15 cellular contexts compared by ENCODE assay signal in the genomic region with DNA sequence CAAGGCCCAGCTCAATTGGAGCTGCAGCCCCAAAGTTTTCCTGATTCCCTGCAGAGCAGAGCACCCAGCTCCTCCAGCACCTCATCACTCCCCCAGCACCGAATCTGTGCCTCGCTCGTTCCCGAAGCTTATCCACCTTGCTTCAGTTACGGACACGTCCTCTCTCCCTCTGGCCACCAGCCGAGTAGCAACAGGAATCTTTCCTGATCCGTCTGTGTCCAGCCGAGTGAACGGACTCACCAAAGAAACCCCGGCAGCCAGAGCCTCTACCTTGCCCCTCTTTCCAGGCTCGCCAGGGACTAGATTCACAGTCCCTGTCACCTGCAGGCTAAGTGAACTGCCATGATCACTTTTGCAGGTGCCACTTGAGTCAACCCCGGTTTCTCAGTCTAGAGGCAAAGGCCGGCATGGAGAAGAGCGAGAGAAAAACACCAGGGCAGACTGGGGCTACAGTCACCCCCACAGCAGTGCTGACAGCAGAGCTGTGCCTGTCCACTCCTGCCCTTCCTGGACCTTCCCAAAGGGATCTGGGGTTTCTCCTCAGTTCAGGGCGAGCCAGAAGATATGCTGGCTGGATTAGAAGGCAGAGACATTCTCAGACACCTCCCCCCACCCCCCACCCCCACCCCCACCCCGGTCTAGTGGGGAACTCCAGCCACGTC. TPM values are rescaled to one million over a fixed set of nuclear protein-coding genes. Genes with fewer than 3 reads are reported as not detected.
DNase-seq lines count a peak whose midpoint lies in the region; ATAC-seq and TF ChIP-seq lines count a peak whose summit lies in the region.
"Had no signal": no experiment of that assay in that cellular context is flagged by ENCODE, and none has a peak within 500 bp of the region (broad histone marks: within the 10 kb centered on the region; RNA-seq: fewer than 3 reads in every experiment).

No MANE protein-coding gene starts in this region.

- peaks cover 12% of the 10 kb centered on the region for H3K36me3 ChIP-seq in BJ (ENCODE audit: control insufficient read depth, insufficient read depth, low read length)
- H3K36me3 ChIP-seq in neutrophil = peaks cover 92% of the 10 kb centered on the region
- H3K36me3 ChIP-seq: thoracic aorta had no signal

- H3K4me1 ChIP-seq in neutrophil (ENCODE audit: control insufficient read depth in 1 of 2, insufficient read depth in 1 of 2, low read depth in 1 of 2, low read length in 1 of 2) = peaks cover 0 to 8% of the 10 kb centered on the region in 2 experiments
- H3K4me1 ChIP-seq: right lobe of liver had no signal

- H3K4me1 Mint-ChIP-seq in central memory CD8-positive, alpha-beta T cell = peaks cover 14% of the 10 kb centered on the region

- peak overlapping the region; percentile 88 for H3K27ac Mint-ChIP-seq in central memory CD8-positive, alpha-beta T cell (ENCODE audit: low read depth)
- H3K27ac Mint-ChIP-seq: T-cell had no signal

- no peaks in the 10 kb centered on the region for H3K9me3 ChIP-seq in neutrophil
- H3K9me3 ChIP-seq: right lobe of liver, thoracic aorta had no signal

- in situ Hi-C loops in GM13977 (cut with MboI; ENCODE audit: low pct_unique_long_range_greater_than_20kb, low sequenced_read_pairs, unreplicated experiment) = no loop called here

- H3K27ac ChIP-seq in neutrophil = peak overlapping the region; percentile 51
- H3K27ac ChIP-seq: right lobe of liver, thoracic aorta had no signal

- H3K27me3 Mint-ChIP-seq in central memory CD8-positive, alpha-beta T cell = no peaks in the 10 kb centered on the region
- H3K27me3 Mint-ChIP-seq: dendritic cell treated with granulocyte-macrophage colony-stimulating factor and Interleukin-4, amounts not matched to agents 40 ng/mL and 50 ng/mL, for 4 days; T-cell had no signal

- H3K27me3 ChIP-seq in BJ (ENCODE audit: control insufficient read depth, insufficient read depth, low read length) (no peaks in the 10 kb centered on the region), neutrophil (no peaks in the 10 kb centered on the region)
- H3K27me3 ChIP-seq: right lobe of liver had no signal

- DNase-seq in BJ (ENCODE audit: low read depth) = no peak
- peak; percentile 27 for DNase-seq in GM13977 (ENCODE audit: low spot score)
- no peak for DNase-seq in central memory CD8-positive, alpha-beta T cell (ENCODE audit: low spot score in 2 of 2)
- DNase-seq in NCI-H524 (lab: John Stamatoyannopoulos, UW) = no peak
- DNase-seq: activated gamma-delta T cell, NCI-H1436 treated with DMSO at 0.1 percent for 48 hours had no signal

- H3K9me3 Mint-ChIP-seq in central memory CD8-positive, alpha-beta T cell = no peaks in the 10 kb centered on the region
- H3K9me3 Mint-ChIP-seq: dendritic cell treated with granulocyte-macrophage colony-stimulating factor and Interleukin-4, amounts not matched to agents 40 ng/mL and 50 ng/mL, for 4 days; immature natural killer cell; T-cell had no signal

- H3K36me3 Mint-ChIP-seq in central memory CD8-positive, alpha-beta T cell (ENCODE audit: insufficient read depth) = peaks cover 21% of the 10 kb centered on the region

- TF ChIP-seq CTCF in BJ (IDR thresholded peaks at IDR 0.05; ENCODE audit: insufficient read depth, low read depth, low read length) (0 out of 2 replicates have a peak, but pooled peaks have one; percentile 8), GM13977 (IDR thresholded peaks at IDR 0.05; ENCODE audit: extremely low read depth, insufficient read depth, missing control alignments) (no peak), neutrophil (IDR thresholded peaks at IDR 0.05) (no peak)

- no peak for ATAC-seq in central memory CD8-positive, alpha-beta T cell (replicated peaks; ENCODE audit: extremely low read depth, poor library complexity, severe bottlenecking)
- ATAC-seq in HG03439 (IDR thresholded peaks at IDR 0.05; ENCODE audit: unreplicated experiment) = no peak
- ATAC-seq in HG03571 (IDR thresholded peaks at IDR 0.05; ENCODE audit: unreplicated experiment) = no peak

- POLR2A ChIA-PET in BJ (lab: Charles Lee) = no interaction called here

- H3K4me3 ChIP-seq in BJ (ENCODE audit: low read depth, low read length) (no peak overlapping the region), neutrophil (ENCODE audit: low read depth in 1 of 2, low read length in 1 of 2) (no peak overlapping the region)
- H3K4me3 ChIP-seq: lung, right lobe of liver, thoracic aorta had no signal

- no peak overlapping the region for H3K4me3 Mint-ChIP-seq in central memory CD8-positive, alpha-beta T cell
- H3K4me3 Mint-ChIP-seq: dendritic cell treated with granulocyte-macrophage colony-stimulating factor and Interleukin-4, amounts not matched to agents 40 ng/mL and 50 ng/mL, for 4 days; immature natural killer cell; T-cell had no signal

- CTCF ChIA-PET in BJ (lab: Yijun Ruan, JAX) = interaction anchor here (0.7 to 4.7 kb wide), 21 partner anchors 10 to 334 kb away, joined by 3 to 50 read pairs (median 5); partner anchors contain the start of gene BID

RNA-seq across cellular contexts. Expression of gene BID, which starts 32.3 kb away (rescaled TPM):
- 58.2 and 96.4 TPM in 2 replicates for polyA plus RNA-seq in BJ (2011; rRNA removed)
- polyA minus RNA-seq in BJ (2011; rRNA and poly(A)+ RNA removed) = 26.4 and 40.3 TPM in 2 replicates
